ENCODE assay signal across 16 cellular contexts in the genomic region with DNA sequence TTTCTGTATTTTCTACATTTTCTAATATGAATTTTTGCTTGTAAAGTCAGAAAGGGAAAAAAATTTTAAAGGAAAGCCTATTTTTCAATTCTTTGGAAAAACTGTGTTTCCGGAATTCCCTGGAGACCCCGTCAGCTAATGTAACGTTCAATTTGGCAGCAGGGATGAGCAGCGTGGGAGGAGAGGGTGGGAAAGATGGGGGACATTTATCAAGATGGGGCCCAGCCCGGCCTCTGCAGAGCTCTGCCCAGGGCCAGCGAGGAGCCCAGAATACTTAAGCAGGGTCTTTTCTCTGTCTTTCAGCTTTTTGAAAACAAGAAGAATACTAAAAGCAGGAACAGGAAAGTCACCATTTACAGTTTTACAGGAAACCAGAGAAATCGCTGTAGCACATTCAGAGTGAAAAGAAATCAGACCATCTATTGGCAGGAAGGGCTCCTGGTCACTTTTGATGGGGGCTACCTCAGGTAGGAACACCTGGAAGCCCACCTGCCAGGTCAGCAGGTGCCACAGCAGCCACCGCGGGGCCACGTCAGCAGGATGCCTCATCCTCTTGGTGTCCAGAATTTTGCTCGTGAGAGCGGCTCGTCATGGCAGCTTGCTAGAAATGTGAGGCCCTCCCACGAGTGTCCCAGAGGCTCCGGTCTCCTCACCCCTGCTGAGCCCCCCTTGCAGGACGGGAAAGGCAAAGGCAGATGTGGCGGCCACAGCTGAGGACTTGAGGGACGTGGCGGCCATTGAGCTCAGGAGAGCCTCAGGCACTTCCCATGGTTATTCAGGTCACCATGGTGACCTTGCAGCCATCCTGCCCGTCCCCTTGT.
DNase-seq lines count a peak whose midpoint lies in the region; ATAC-seq and TF ChIP-seq lines count a peak whose summit lies in the region.
"Had no signal": no experiment of that assay in that cellular context is flagged by ENCODE, and none has a peak within 500 bp of the region (broad histone marks: within the 10 kb centered on the region; RNA-seq: fewer than 3 reads in every experiment).

No MANE protein-coding gene starts in this region.

- H3K27me3 ChIP-seq in left lung (no peaks in the 10 kb centered on the region), ovary (no peaks in the 10 kb centered on the region)
- H3K27me3 ChIP-seq: cardiac muscle cell, heart left ventricle, pancreas had no signal

- H3K4me3 Mint-ChIP-seq in activated B cell treated with CpG ODN at 0.5 μM for 24 hours = no peak overlapping the region
- H3K4me3 Mint-ChIP-seq: activated naive CD8-positive, alpha-beta T cell treated with anti-CD3 and anti-CD28 coated beads, Interleukin-2, amount 50 U/mL, for 24 hours had no signal

- H3K9me3 ChIP-seq in left lung (no peaks in the 10 kb centered on the region), ovary (no peaks in the 10 kb centered on the region)
- H3K9me3 ChIP-seq: heart left ventricle, pancreas had no signal

- H3K27me3 Mint-ChIP-seq in activated B cell treated with CpG ODN at 0.5 μM for 24 hours = no peaks in the 10 kb centered on the region
- H3K27me3 Mint-ChIP-seq: activated naive CD8-positive, alpha-beta T cell treated with anti-CD3 and anti-CD28 coated beads, Interleukin-2, amount 50 U/mL, for 24 hours had no signal

- TF ChIP-seq EP300 in ovary (IDR thresholded peaks at IDR 0.05) = no peak

- no peaks in the 10 kb centered on the region for H3K9me3 Mint-ChIP-seq in activated B cell treated with CpG ODN at 0.5 μM for 24 hours
- H3K9me3 Mint-ChIP-seq: activated naive CD8-positive, alpha-beta T cell treated with anti-CD3 and anti-CD28 coated beads, Interleukin-2, amount 50 U/mL, for 24 hours had no signal

- intact Hi-C loops in activated B cell treated with CpG ODN at 0.5 μM for 24 hours (cut with micrococcal nuclease) = no loop called here
- intact Hi-C loops in left lung (cut with DNase I) = no loop called here
- intact Hi-C loops in ovary (cut with DNase I) = no loop called here

- no peak overlapping the region for H3K4me3 ChIP-seq in left lung
- H3K4me3 ChIP-seq in ovary = no peak overlapping the region
- H3K4me3 ChIP-seq: cardiac muscle cell, heart left ventricle, pancreas had no signal

- 88 to 91% (median 89%) methylated on average over 20 of the region's 20 CpGs for WGBS in ovary, 3 donors

- H3K4me1 ChIP-seq in left lung = no peaks in the 10 kb centered on the region
- H3K4me1 ChIP-seq in ovary (ENCODE audit: insufficient read depth) = peaks cover 23% of the 10 kb centered on the region
- H3K4me1 ChIP-seq: pancreas had no signal

- CTCF ChIA-PET in activated B cell treated with CpG ODN at 0.5 μM for 24 hours (lab: Charles Lee) = interaction anchor here (1.7 kb wide), 1 partner anchor 203 kb away, joined by 3 read pairs; a partner anchor contains a TSS

- TF ChIP-seq CTCF in activated B cell treated with CpG ODN at 0.5 μM for 24 hours (IDR thresholded peaks at IDR 0.05) (no peak), left lung (IDR thresholded peaks at IDR 0.05) (no peak), ovary (IDR thresholded peaks at IDR 0.05) (no peak)

- H3K4me1 Mint-ChIP-seq in activated B cell treated with CpG ODN at 0.5 μM for 24 hours = peaks cover 4% of the 10 kb centered on the region
- H3K4me1 Mint-ChIP-seq: activated naive CD8-positive, alpha-beta T cell treated with anti-CD3 and anti-CD28 coated beads, Interleukin-2, amount 50 U/mL, for 24 hours had no signal

- H3K36me3 Mint-ChIP-seq in activated B cell treated with CpG ODN at 0.5 μM for 24 hours (ENCODE audit: low read depth) = peaks cover 77% of the 10 kb centered on the region

- ATAC-seq in activated B cell treated with CpG ODN at 0.5 μM for 24 hours (ENCODE audit: low read depth) (no peak), left lung (no peak), HG02870 (IDR thresholded peaks at IDR 0.05; ENCODE audit: unreplicated experiment) (no peak), HG03520 (IDR thresholded peaks at IDR 0.05; ENCODE audit: unreplicated experiment) (no peak)
- ATAC-seq: activated naive CD8-positive, alpha-beta T cell treated with anti-CD3 and anti-CD28 coated beads, Interleukin-2, amount 50 U/mL, for 24 hours; heart left ventricle; pancreas had no signal

- peaks cover 0 to 88% of the 10 kb centered on the region in 2 donors for H3K36me3 ChIP-seq in left lung
- H3K36me3 ChIP-seq in ovary = no peaks in the 10 kb centered on the region
- H3K36me3 ChIP-seq: cardiac muscle cell had no signal

- no peak for TF ChIP-seq POLR2A in ovary (IDR thresholded peaks at IDR 0.05)

- H3K27ac ChIP-seq in left lung (no peak overlapping the region), ovary (no peak overlapping the region)
- H3K27ac ChIP-seq: cardiac muscle cell, pancreas had no signal

- DNase-seq in ELF-1 (ENCODE audit: low read depth, low spot score) (peak; percentile 75), activated B cell treated with CpG ODN at 0.5 μM for 24 hours (peak; percentile 5), left lung (peak; percentile 24 to 47), ovary (peak in 3 of 5 donors; percentile 13 to 29 (median 15)), OCI-M1 (lab: John Stamatoyannopoulos, UW) (no peak), NCI-H1694 treated with DMSO at 0.1 percent for 48 hours (lab: John Stamatoyannopoulos, UW) (no peak)
- DNase-seq: activated CD4-positive, alpha-beta T cell treated with anti-CD3 and anti-CD28 coated beads for 48 hours; activated naive CD8-positive, alpha-beta T cell treated with anti-CD3 and anti-CD28 coated beads, Interleukin-2, amount 50 U/mL, for 24 hours; effector CD4-positive, alpha-beta T cell; NCI-H2081 treated with DMSO at 0.1 percent for 48 hours; NCI-H524 treated with DMSO at 0.1 percent for 48 hours had no signal

- POLR2A ChIA-PET in activated B cell treated with CpG ODN at 0.5 μM for 24 hours (lab: Charles Lee) = no interaction called here

- no peak overlapping the region for H3K27ac Mint-ChIP-seq in activated B cell treated with CpG ODN at 0.5 μM for 24 hours
- H3K27ac Mint-ChIP-seq: activated naive CD8-positive, alpha-beta T cell treated with anti-CD3 and anti-CD28 coated beads, Interleukin-2, amount 50 U/mL, for 24 hours had no signal

Comparison
In these comparisons a context has a peak if more than half of its experiments do, and no peak if none do; other contexts are left out.
1. DNase-seq: peak in ELF-1 (single experiment), activated B cell treated with CpG ODN at 0.5 μM for 24 hours (single experiment), left lung (2 of 2) and ovary (3 of 5); none in OCI-M1 (single experiment) and NCI-H1694 treated with DMSO at 0.1 percent for 48 hours (single experiment).